Comparison of ENCODE assay signal across 8 cellular contexts in genomic region chr15:81265944-81266775, GRCh38. TPM values are rescaled to one million over a fixed set of nuclear protein-coding genes. Genes with fewer than 3 reads are reported as not detected.
DNase-seq lines count a peak whose midpoint lies in the region; ATAC-seq and TF ChIP-seq lines count a peak whose summit lies in the region.

No MANE protein-coding gene starts in this region.

- TF ChIP-seq CTCF in BE2C (IDR thresholded peaks at IDR 0.05; ENCODE audit: low read depth, low read length): peak; percentile 96

- H3K27me3 Mint-ChIP-seq in central memory CD8-positive, alpha-beta T cell: peaks cover 29% of the 10 kb centered on the region

- H3K4me1 Mint-ChIP-seq in central memory CD8-positive, alpha-beta T cell: peaks cover 18% of the 10 kb centered on the region

- H3K4me3 ChIP-seq in BE2C (ENCODE audit: low read depth, low read length): peak overlapping the region; percentile 57

- H3K36me3 ChIP-seq in BE2C: no peaks in the 10 kb centered on the region

- DNase-seq in BE2C (peak; percentile 88), GM19240 (ENCODE audit: insufficient read length, low spot score) (peak; percentile 51), NCI-H446 (lab: John Stamatoyannopoulos, UW) (peak; percentile 69 to 87), kidney glomerular epithelial cell (lab: John Stamatoyannopoulos, UW) (peak; percentile 71)
- peak; percentile 69 for DNase-seq in activated CD4-positive, CD25-positive, alpha-beta regulatory T cell treated with anti-CD3 and anti-CD28 coated beads, Interleukin-2, amount 50 U/mL, for 16 hours (ENCODE audit: low read depth, low spot score)
- peak; percentile 62 to 78 for DNase-seq in central memory CD8-positive, alpha-beta T cell (ENCODE audit: low spot score in 2 of 2)
- peak; percentile 88 to 89 for DNase-seq in stimulated activated CD4-positive, alpha-beta T cell treated with anti-CD3 and anti-CD28 coated beads, Interleukin-2, amount 100 ng/mL, for 48 hours

- H3K4me3 Mint-ChIP-seq in central memory CD8-positive, alpha-beta T cell: peak overlapping the region; percentile 56

- H3K4me1 ChIP-seq in BE2C: no peaks in the 10 kb centered on the region

- no peak overlapping the region for H3K27ac Mint-ChIP-seq in central memory CD8-positive, alpha-beta T cell (ENCODE audit: low read depth)

- ATAC-seq in HG03378 (IDR thresholded peaks at IDR 0.05; ENCODE audit: unreplicated experiment): peak; percentile 85
- peak; percentile 96 for ATAC-seq in central memory CD8-positive, alpha-beta T cell (replicated peaks; ENCODE audit: extremely low read depth, poor library complexity, severe bottlenecking)

- H3K27me3 ChIP-seq in BE2C: no peaks in the 10 kb centered on the region; the same call in none of the 2 replicates

- no peaks in the 10 kb centered on the region for H3K9me3 Mint-ChIP-seq in central memory CD8-positive, alpha-beta T cell

- no peaks in the 10 kb centered on the region for H3K9me3 ChIP-seq in BE2C

- peaks cover 1% of the 10 kb centered on the region for H3K36me3 Mint-ChIP-seq in central memory CD8-positive, alpha-beta T cell (ENCODE audit: insufficient read depth)

RNA-seq across cellular contexts. Expression of gene STARD5, which starts 57.8 kb away (rescaled TPM):
- polyA plus RNA-seq in BE2C (2012; ENCODE audit: insufficient read depth, insufficient read length, low read depth): 1.1 TPM

Comparison
In these comparisons a context has a peak if more than half of its experiments do, and no peak if none do; other contexts are left out.
1. Peak in every context shown above with its lines: DNase-seq, ATAC-seq and H3K4me3 ChIP-seq.